ENCODE assay signal across 8 cellular contexts in genomic region chr19:38656171-38656981, GRCh38. TPM values are rescaled to one million over a fixed set of nuclear protein-coding genes. Genes with fewer than 3 reads are reported as not detected.
DNase-seq lines count a peak whose midpoint lies in the region; ATAC-seq, FAIRE-seq and TF ChIP-seq lines count a peak whose summit lies in the region.

No MANE protein-coding gene starts in this region.

- peaks cover 57% of the 10 kb centered on the region for H3K4me1 Mint-ChIP-seq in activated naive CD4-positive, alpha-beta T cell treated with anti-CD3 and anti-CD28 coated beads, Interleukin-2, amount 50 U/mL, for 24 hours

- H3K9me3 ChIP-seq in right atrium auricular region (no peaks in the 10 kb centered on the region), suprapubic skin (no peaks in the 10 kb centered on the region), BE2C (no peaks in the 10 kb centered on the region)

- peak overlapping the region; percentile 97 to 98 for H3K27ac ChIP-seq in right atrium auricular region
- H3K27ac ChIP-seq in suprapubic skin: peak overlapping the region; percentile 96

- no peak for ATAC-seq in HG02798 (IDR thresholded peaks at IDR 0.05; ENCODE audit: poor library complexity, unreplicated experiment)

- no peak for TF ChIP-seq CTCF in right atrium auricular region (IDR thresholded peaks at IDR 0.05)
- no peak for TF ChIP-seq CTCF in suprapubic skin (IDR thresholded peaks at IDR 0.05)
- TF ChIP-seq CTCF in D721Med (IDR thresholded peaks at IDR 0.05; ENCODE audit: insufficient read depth, missing control alignments): no peak
- no peak for TF ChIP-seq CTCF in BE2C (IDR thresholded peaks at IDR 0.05; ENCODE audit: low read depth, low read length)

- H3K9me3 Mint-ChIP-seq in activated naive CD4-positive, alpha-beta T cell treated with anti-CD3 and anti-CD28 coated beads, Interleukin-2, amount 50 U/mL, for 24 hours: no peaks in the 10 kb centered on the region

- H3K36me3 ChIP-seq in right atrium auricular region: peaks cover 19% of the 10 kb centered on the region
- no peaks in the 10 kb centered on the region for H3K36me3 ChIP-seq in suprapubic skin
- H3K36me3 ChIP-seq in BE2C: peaks cover 17% of the 10 kb centered on the region

- TF ChIP-seq POLR2A in suprapubic skin (IDR thresholded peaks at IDR 0.05): no peak

- no peak for FAIRE-seq in D721Med (lab: Jason Lieb, UNC)

- H3K4me3 Mint-ChIP-seq in activated naive CD4-positive, alpha-beta T cell treated with anti-CD3 and anti-CD28 coated beads, Interleukin-2, amount 50 U/mL, for 24 hours: peak overlapping the region; percentile 70

- H3K4me1 ChIP-seq in right atrium auricular region (peaks cover 5 to 100% of the 10 kb centered on the region in 2 donors), suprapubic skin (peaks cover 98% of the 10 kb centered on the region), BE2C (peaks cover 2% of the 10 kb centered on the region; the same call in 1 of the 2 replicates)

- no peak for TF ChIP-seq EP300 in suprapubic skin (IDR thresholded peaks at IDR 0.05)

- peak; percentile 45 for DNase-seq in activated CD8-positive, alpha-beta memory T cell treated with anti-CD3 and anti-CD28 coated beads, Interleukin-2, amount 50 U/mL, for 1 hour (ENCODE audit: extremely low read depth)
- DNase-seq in activated CD8-positive, alpha-beta memory T cell treated with anti-CD3 and anti-CD28 coated beads for 24 hours: no peak
- DNase-seq in right atrium auricular region (ENCODE audit: low spot score) (no peak), suprapubic skin (ENCODE audit: low spot score in 2 of 2) (no peak), D721Med (ENCODE audit: insufficient read length, low spot score) (no peak), BE2C (no peak)

- H3K4me3 ChIP-seq in right atrium auricular region (no peak overlapping the region), suprapubic skin (no peak overlapping the region), BE2C (ENCODE audit: low read depth, low read length) (no peak overlapping the region)

- WGBS in suprapubic skin: 68% methylated on average over 7 of the region's 7 CpGs

- peak overlapping the region; percentile 77 for H3K27ac Mint-ChIP-seq in activated naive CD4-positive, alpha-beta T cell treated with anti-CD3 and anti-CD28 coated beads, Interleukin-2, amount 50 U/mL, for 24 hours

- peaks cover 14% of the 10 kb centered on the region for H3K27me3 Mint-ChIP-seq in activated naive CD4-positive, alpha-beta T cell treated with anti-CD3 and anti-CD28 coated beads, Interleukin-2, amount 50 U/mL, for 24 hours

- H3K36me3 Mint-ChIP-seq in activated naive CD4-positive, alpha-beta T cell treated with anti-CD3 and anti-CD28 coated beads, Interleukin-2, amount 50 U/mL, for 24 hours: peaks cover 6% of the 10 kb centered on the region

- H3K27me3 ChIP-seq in right atrium auricular region (no peaks in the 10 kb centered on the region), suprapubic skin (no peaks in the 10 kb centered on the region), BE2C (no peaks in the 10 kb centered on the region)

RNA-seq across cellular contexts. Expression of gene ACTN4, which starts 8.9 kb away (rescaled TPM):
- 100 to 1,000 TPM; 115 to 180 TPM for total RNA-seq in right atrium auricular region
- 100 to 1,000 TPM; 475 to 520 (median 507) TPM for total RNA-seq in suprapubic skin
- 179 TPM for polyA plus RNA-seq in BE2C (2012; ENCODE audit: insufficient read depth, insufficient read length, low read depth)

RNA-seq across cellular contexts. Expression of gene EIF3K, which starts 37.4 kb away (rescaled TPM):
- total RNA-seq in right atrium auricular region (100 to 1,000 TPM; 716 to 786 TPM), suprapubic skin (100 to 1,000 TPM; 274 to 587 (median 557) TPM)
- 581 TPM for polyA plus RNA-seq in BE2C (2012; ENCODE audit: insufficient read depth, insufficient read length, low read depth)

RNA-seq across cellular contexts. Expression of gene MAP4K1, which starts 38.6 kb away (rescaled TPM):
- 1 to 10 TPM in 1 of 2 donors, under 1 TPM in 1; 0.83 to 4.2 TPM for total RNA-seq in right atrium auricular region
- 1 to 10 TPM in 3 of 4 donors, under 1 TPM in 1; 0.68 to 2.8 (median 1.8) TPM for total RNA-seq in suprapubic skin
- polyA plus RNA-seq in BE2C (2012; ENCODE audit: insufficient read depth, insufficient read length, low read depth): 10.0 TPM
